In genomic region chr1:56827711-56828110, GRCh38 we compare ENCODE assay signal across 16 cellular contexts. TPM values are rescaled to one million over a fixed set of nuclear protein-coding genes. Genes with fewer than 3 reads are reported as not detected.
DNase-seq lines count a peak whose midpoint lies in the region; TF ChIP-seq lines count a peak whose summit lies in the region.
"Had no signal": no experiment of that assay in that cellular context is flagged by ENCODE, and none has a peak within 500 bp of the region (broad histone marks: within the 10 kb centered on the region; RNA-seq: fewer than 3 reads in every experiment).

No MANE protein-coding gene starts in this region.

- H3K9me3 ChIP-seq in HAP-1, result no peaks in the 10 kb centered on the region

- in situ Hi-C loops in GM13977 (cut with MboI; ENCODE audit: low pct_unique_long_range_greater_than_20kb, low sequenced_read_pairs, unreplicated experiment) (loop anchor here (25.0 kb wide), 1 partner anchor 1210 kb away; no protein-coding TSS in a partner anchor), HAP-1 (cut with MboI; ENCODE audit: low sequenced_read_pairs) (loop anchor here (25.0 kb wide), 1 partner anchor 1185 kb away; no protein-coding TSS in a partner anchor)

- H3K4me3 Mint-ChIP-seq in glutamatergic neuron (ENCODE audit: unreplicated experiment), result no peak overlapping the region
- H3K4me3 Mint-ChIP-seq in activated CD4-positive, alpha-beta memory T cell treated with anti-CD3 and anti-CD28 coated beads, Interleukin-2, amount 10 ng/mL, durations not matched to agents 7 days and 5 days, result no peak overlapping the region
- H3K4me3 Mint-ChIP-seq: CD4-positive, CD25-positive, alpha-beta regulatory T cell; H9 had no signal

- 0 out of 2 replicates have a peak, but pooled peaks cover 4% of the 10 kb centered on the region for H3K27me3 ChIP-seq in HAP-1 (ENCODE audit: low read depth)
- H3K27me3 ChIP-seq: BLaER1 treated with 17β-estradiol and CSF1 and Interleukin-3, amounts not matched to agents 10 nM and 100 nM had no signal

- TF ChIP-seq CTCF in glutamatergic neuron (IDR thresholded peaks at IDR 0.05; ENCODE audit: partially characterized antibody, unreplicated experiment), result no peak
- no peak for TF ChIP-seq CTCF in GM13977 (IDR thresholded peaks at IDR 0.05; ENCODE audit: extremely low read depth, insufficient read depth, missing control alignments)

- DNase-seq in NCI-H2171 treated with DMSO at 0.1 percent for 48 hours (lab: John Stamatoyannopoulos, UW), result peak; percentile 44
- no peak for DNase-seq in NCI-H2171 (lab: John Stamatoyannopoulos, UW)
- DNase-seq in NCI-H1694 treated with DMSO at 0.1 percent for 48 hours (lab: John Stamatoyannopoulos, UW), result peak; percentile 46
- no peak for DNase-seq in glutamatergic neuron
- no peak for DNase-seq in GM13977 (ENCODE audit: low spot score)
- no peak for DNase-seq in HAP-1 (ENCODE audit: low spot score in 2 of 2)
- no peak for DNase-seq in activated CD4-positive, alpha-beta memory T cell treated with anti-CD3 and anti-CD28 coated beads, Interleukin-2, amount 10 ng/mL, durations not matched to agents 7 days and 5 days
- DNase-seq: 8988T; AML-193; Calu3; CD4-positive, CD25-positive, alpha-beta regulatory T cell; DMS153; GOT3; H9 had no signal

- H3K4me3 ChIP-seq in HAP-1, result no peak overlapping the region
- H3K4me3 ChIP-seq: BLaER1 treated with 17β-estradiol and CSF1 and Interleukin-3, amounts not matched to agents 10 nM and 100 nM; GM12878 had no signal

- H3K4me1 Mint-ChIP-seq in glutamatergic neuron (ENCODE audit: low read depth, unreplicated experiment), result peaks cover 13% of the 10 kb centered on the region
- no peaks in the 10 kb centered on the region for H3K4me1 Mint-ChIP-seq in activated CD4-positive, alpha-beta memory T cell treated with anti-CD3 and anti-CD28 coated beads, Interleukin-2, amount 10 ng/mL, durations not matched to agents 7 days and 5 days

- H3K36me3 Mint-ChIP-seq in glutamatergic neuron (ENCODE audit: unreplicated experiment), result no peaks in the 10 kb centered on the region
- H3K36me3 Mint-ChIP-seq in activated CD4-positive, alpha-beta memory T cell treated with anti-CD3 and anti-CD28 coated beads, Interleukin-2, amount 10 ng/mL, durations not matched to agents 7 days and 5 days (ENCODE audit: low read depth), result no peaks in the 10 kb centered on the region
- H3K36me3 Mint-ChIP-seq: CD4-positive, CD25-positive, alpha-beta regulatory T cell had no signal

- POLR2A ChIA-PET in activated CD4-positive, alpha-beta memory T cell treated with anti-CD3 and anti-CD28 coated beads, Interleukin-2, amount 10 ng/mL, durations not matched to agents 7 days and 5 days (lab: Charles Lee), result no interaction called here

- H3K4me1 ChIP-seq in HAP-1, result no peaks in the 10 kb centered on the region

- CTCF ChIA-PET in activated CD4-positive, alpha-beta memory T cell treated with anti-CD3 and anti-CD28 coated beads, Interleukin-2, amount 10 ng/mL, durations not matched to agents 7 days and 5 days (lab: Charles Lee), result no interaction called here

- no peaks in the 10 kb centered on the region for H3K9me3 Mint-ChIP-seq in glutamatergic neuron (ENCODE audit: unreplicated experiment)
- H3K9me3 Mint-ChIP-seq in activated CD4-positive, alpha-beta memory T cell treated with anti-CD3 and anti-CD28 coated beads, Interleukin-2, amount 10 ng/mL, durations not matched to agents 7 days and 5 days, result no peaks in the 10 kb centered on the region
- H3K9me3 Mint-ChIP-seq: CD4-positive, CD25-positive, alpha-beta regulatory T cell; H9 had no signal

- no peaks in the 10 kb centered on the region for H3K27me3 Mint-ChIP-seq in glutamatergic neuron (ENCODE audit: unreplicated experiment)
- H3K27me3 Mint-ChIP-seq in activated CD4-positive, alpha-beta memory T cell treated with anti-CD3 and anti-CD28 coated beads, Interleukin-2, amount 10 ng/mL, durations not matched to agents 7 days and 5 days, result no peaks in the 10 kb centered on the region
- H3K27me3 Mint-ChIP-seq: CD4-positive, CD25-positive, alpha-beta regulatory T cell had no signal

- peak overlapping the region; percentile 57 for H3K27ac Mint-ChIP-seq in glutamatergic neuron (ENCODE audit: unreplicated experiment)
- H3K27ac Mint-ChIP-seq in activated CD4-positive, alpha-beta memory T cell treated with anti-CD3 and anti-CD28 coated beads, Interleukin-2, amount 10 ng/mL, durations not matched to agents 7 days and 5 days, result no peak overlapping the region
- H3K27ac Mint-ChIP-seq: CD4-positive, CD25-positive, alpha-beta regulatory T cell had no signal

- no peaks in the 10 kb centered on the region for H3K36me3 ChIP-seq in HAP-1 (replicated peaks)
- H3K36me3 ChIP-seq: BLaER1 treated with 17β-estradiol and CSF1 and Interleukin-3, amounts not matched to agents 10 nM and 100 nM had no signal

RNA-seq across cellular contexts. Expression of gene FYB2, which starts 8.5 kb away (rescaled TPM):
- not detected for total RNA-seq in glutamatergic neuron (ENCODE audit: unreplicated experiment)
- total RNA-seq in activated CD4-positive, alpha-beta memory T cell treated with anti-CD3 and anti-CD28 coated beads, Interleukin-2, amount 10 ng/mL, durations not matched to agents 7 days and 5 days, result not detected
- total RNA-seq: Calu3; CD4-positive, CD25-positive, alpha-beta regulatory T cell had no signal

RNA-seq across cellular contexts. Expression of gene C8A, which starts 26.9 kb away (rescaled TPM):
- total RNA-seq in glutamatergic neuron (ENCODE audit: unreplicated experiment), result not detected
- not detected for total RNA-seq in activated CD4-positive, alpha-beta memory T cell treated with anti-CD3 and anti-CD28 coated beads, Interleukin-2, amount 10 ng/mL, durations not matched to agents 7 days and 5 days
- total RNA-seq: Calu3; CD4-positive, CD25-positive, alpha-beta regulatory T cell; GM12878; H9 had no signal

Comparison
In these comparisons a context has a peak if more than half of its experiments do, and no peak if none do; other contexts are left out.
1. DNase-seq: peak in NCI-H2171 treated with DMSO at 0.1 percent for 48 hours (single experiment) and NCI-H1694 treated with DMSO at 0.1 percent for 48 hours (single experiment); none in NCI-H2171 (single experiment), glutamatergic neuron (single experiment), GM13977 (single experiment), HAP-1 (0 of 2) and activated CD4-positive, alpha-beta memory T cell treated with anti-CD3 and anti-CD28 coated beads, Interleukin-2, amount 10 ng/mL, durations not matched to agents 7 days and 5 days (single experiment).